ENCODE assay signal across 1 cellular context in genomic region chr4:128424524-128425195, GRCh38.
TF ChIP-seq lines count a peak whose summit lies in the region.

No MANE protein-coding gene starts in this region.

TF ChIP-seq in SK-N-SH, 30 proteins besides CTCF, POLR2A, EP300 and RAD21 (continued from another document):
- TF ChIP-seq USF1 (IDR thresholded peaks at IDR 0.05; ENCODE audit: borderline replicate concordance, low read depth): no peak
- no peak for TF ChIP-seq ELF1 (IDR thresholded peaks at IDR 0.05)
- TF ChIP-seq FOXJ3 (CRISPR knock-in tag; IDR thresholded peaks at IDR 0.05): no peak
- no peak for TF ChIP-seq MXI1 (IDR thresholded peaks at IDR 0.05; ENCODE audit: low read depth, low read length)
- TF ChIP-seq FOSL2 (IDR thresholded peaks at IDR 0.05; ENCODE audit: borderline replicate concordance, low read depth): no peak
- TF ChIP-seq RCOR1 (IDR thresholded peaks at IDR 0.05; ENCODE audit: low read length): no peak
- no peak for TF ChIP-seq TEAD4 (IDR thresholded peaks at IDR 0.05; ENCODE audit: borderline replicate concordance, insufficient read depth)
- no peak for TF ChIP-seq GABPA (IDR thresholded peaks at IDR 0.05; ENCODE audit: low read depth)
- no peak for TF ChIP-seq POLR2AphosphoS5 (IDR thresholded peaks at IDR 0.05; ENCODE audit: low read depth, low read length)
- TF ChIP-seq JUND (IDR thresholded peaks at IDR 0.05): no peak
